Comparison of ENCODE assay signal across 1 cellular context in genomic region chr1:153202006-153202405, GRCh38.
TF ChIP-seq lines count a peak whose summit lies in the region.

No MANE protein-coding gene starts in this region.

TF ChIP-seq in K562, 482 proteins besides CTCF, POLR2A, EP300 and RAD21:
- TF ChIP-seq SRF (CRISPR knock-in tag; IDR thresholded peaks at IDR 0.05), result no peak
- TF ChIP-seq VEZF1 (CRISPR knock-in tag; IDR thresholded peaks at IDR 0.05), result peak; percentile 49; the same call in 1 of the 2 replicates
